In genomic region chr2:60602388-60602787, GRCh38 we compare ENCODE assay signal across 2 cellular contexts.
A peak's percentile ranks its signal among the peaks of the same experiment; 100 is the strongest.
TF ChIP-seq lines count a peak whose summit lies in the region.

No MANE protein-coding gene starts in this region.

TF ChIP-seq in GM23338, 12 proteins besides CTCF, POLR2A, EP300 and RAD21:
- TF ChIP-seq REST (IDR thresholded peaks at IDR 0.05; ENCODE audit: unreplicated experiment) (no peak), EZH2phosphoT487 (IDR thresholded peaks at IDR 0.05; ENCODE audit: unreplicated experiment) (no peak), ETS1 (IDR thresholded peaks at IDR 0.05) (no peak), ZNF331 (CRISPR knock-in tag; IDR thresholded peaks at IDR 0.05; ENCODE audit: low read depth) (no peak), NANOG (IDR thresholded peaks at IDR 0.05; ENCODE audit: borderline replicate concordance) (no peak), POLR2AphosphoS5 (IDR thresholded peaks at IDR 0.05; ENCODE audit: low read depth) (no peak), ZNF462 (CRISPR knock-in tag; IDR thresholded peaks at IDR 0.05) (no peak), EZH2 (IDR thresholded peaks at IDR 0.05; ENCODE audit: low read depth, unreplicated experiment) (no peak), STAT1 (IDR thresholded peaks at IDR 0.05; ENCODE audit: unreplicated experiment) (no peak), CREB1 (CRISPR knock-in tag; IDR thresholded peaks at IDR 0.05; ENCODE audit: low read depth) (no peak), JUNB (IDR thresholded peaks at IDR 0.05; ENCODE audit: unreplicated experiment) (no peak), ZNF114 (CRISPR knock-in tag; IDR thresholded peaks at IDR 0.05) (no peak)

TF ChIP-seq in GM12878, 131 proteins besides CTCF, POLR2A, EP300 and RAD21:
- TF ChIP-seq ZNF687 (IDR thresholded peaks at IDR 0.05) (no peak), ESRRA (IDR thresholded peaks at IDR 0.05; ENCODE audit: low read length) (no peak), MEF2A (IDR thresholded peaks at IDR 0.05; ENCODE audit: insufficient read depth, low read depth, low read length) (no peak), RAD51 (IDR thresholded peaks at IDR 0.05) (no peak), SUZ12 (IDR thresholded peaks at IDR 0.05; ENCODE audit: unreplicated experiment) (no peak), ELK1 (IDR thresholded peaks at IDR 0.05; ENCODE audit: low read depth, low read length) (no peak), LARP7 (IDR thresholded peaks at IDR 0.05) (no peak), SPI1 (IDR thresholded peaks at IDR 0.05; ENCODE audit: borderline replicate concordance, insufficient read depth, low read depth, low read length) (peak; percentile 83), MTA2 (IDR thresholded peaks at IDR 0.05; ENCODE audit: low read depth) (peak; percentile 59; the same call in 1 of the 2 replicates), EGR1 (IDR thresholded peaks at IDR 0.05; ENCODE audit: borderline replicate concordance in 1 of 2, low read depth in 2 of 2, low read length in 2 of 2) (no peak), TAF1 (IDR thresholded peaks at IDR 0.05; ENCODE audit: borderline replicate concordance, low read depth, low read length) (no peak), HDGF (IDR thresholded peaks at IDR 0.05) (no peak)
